In the genomic region with DNA sequence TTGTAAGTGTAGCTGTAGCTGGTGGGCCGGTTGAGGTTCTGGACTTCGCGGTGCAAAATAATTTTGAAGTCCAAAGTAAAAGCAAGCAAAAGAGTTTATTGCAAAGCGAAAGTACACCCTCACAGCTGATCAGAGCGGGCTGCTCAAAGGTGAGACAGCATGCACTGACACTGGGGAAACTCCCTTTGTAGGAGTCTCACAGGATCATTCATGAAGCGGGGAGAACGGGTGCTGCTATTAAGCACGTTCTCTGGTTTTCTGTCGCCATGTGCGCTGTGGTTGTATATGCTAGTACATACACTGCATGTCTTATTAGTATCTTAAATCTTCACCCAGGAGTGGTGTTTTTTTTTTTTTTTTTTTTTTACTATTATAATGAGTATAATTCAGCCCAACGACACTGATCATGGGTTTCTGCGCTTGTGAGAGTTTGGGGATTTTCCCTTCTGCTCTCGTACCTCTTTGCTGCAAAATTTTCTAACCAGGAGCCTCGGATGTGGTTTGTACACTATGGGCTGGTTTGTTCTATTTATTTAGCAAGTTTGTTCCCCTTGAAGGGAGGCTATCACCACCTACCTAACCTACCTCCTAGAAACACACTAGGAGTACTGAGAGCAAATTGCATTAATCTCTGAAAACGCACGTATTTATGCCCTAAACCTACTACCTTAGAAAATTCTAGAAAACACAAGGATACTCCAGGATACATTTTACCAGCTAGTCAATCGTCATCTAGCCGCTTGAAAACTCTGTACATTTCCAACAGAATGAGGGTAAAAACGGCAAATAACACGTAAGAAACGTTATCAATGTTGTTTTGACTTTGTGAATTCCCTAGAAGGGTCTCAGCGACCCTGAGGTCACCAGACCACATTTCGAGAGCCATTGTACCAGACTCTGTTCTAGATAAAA, we compare ENCODE assay signal across 8 cellular contexts.
DNase-seq lines count a peak whose midpoint lies in the region; ATAC-seq and TF ChIP-seq lines count a peak whose summit lies in the region.

No MANE protein-coding gene starts in this region.

- POLR2A ChIA-PET in RWPE1 (lab: Yijun Ruan, JAX; ENCODE audit: low non-redundant PET): no interaction called here

- 0 out of 2 replicates have a peak, but pooled peaks cover 5% of the 10 kb centered on the region for H3K4me1 ChIP-seq in iPS-20b (ENCODE audit: insufficient read depth, low read length)

- TF ChIP-seq CTCF in RWPE1 (conservative IDR thresholded peaks at IDR 0.05; ENCODE audit: low read depth): no peak

- ATAC-seq in GM18873 (IDR thresholded peaks at IDR 0.05; ENCODE audit: low FRiP score, unreplicated experiment) (peak; percentile 64), HG02973 (IDR thresholded peaks at IDR 0.05; ENCODE audit: unreplicated experiment) (peak; percentile 58)

- peak overlapping the region; percentile 97 for H3K27ac Mint-ChIP-seq in activated naive CD8-positive, alpha-beta T cell

- H3K9me3 Mint-ChIP-seq in activated naive CD8-positive, alpha-beta T cell (ENCODE audit: low read depth): no peaks in the 10 kb centered on the region

- H3K9ac ChIP-seq in iPS-20b (ENCODE audit: low read depth, low read length): peak overlapping the region; percentile 87

- H3K4me3 Mint-ChIP-seq in activated naive CD8-positive, alpha-beta T cell: peak overlapping the region; percentile 96

- peaks cover 27% of the 10 kb centered on the region for H3K4me1 Mint-ChIP-seq in activated naive CD8-positive, alpha-beta T cell (ENCODE audit: low read depth)

- H3K36me3 ChIP-seq in iPS-20b (ENCODE audit: insufficient read depth, low read depth, low read length): peaks cover 7% of the 10 kb centered on the region; the same call in 1 of the 2 replicates

- H3K9me3 ChIP-seq in iPS-20b (ENCODE audit: insufficient read depth, low read depth, low read length): no peaks in the 10 kb centered on the region

- H3K27me3 Mint-ChIP-seq in activated naive CD8-positive, alpha-beta T cell: no peaks in the 10 kb centered on the region

- H3K36me3 Mint-ChIP-seq in activated naive CD8-positive, alpha-beta T cell: peaks cover 6% of the 10 kb centered on the region

- peaks cover 6% of the 10 kb centered on the region; the same call in 1 of the 2 replicates for H3K27me3 ChIP-seq in iPS-20b (ENCODE audit: insufficient read depth, low read length)

- peak overlapping the region; percentile 100 for H3K27ac ChIP-seq in RWPE1
- H3K27ac ChIP-seq in iPS-20b (ENCODE audit: low read length): peak overlapping the region; percentile 74

- no peak for DNase-seq in RWPE1 (ENCODE audit: low spot score)
- DNase-seq in stimulated activated CD4-positive, alpha-beta T cell treated with anti-CD3 and anti-CD28 coated beads, Interleukin-1b, Interleukin-23, amount 100 ng/mL, for 4 hours (ENCODE audit: low read depth in 2 of 2): peak; percentile 37 to 56
- no peak for DNase-seq in NCI-H2107 (lab: John Stamatoyannopoulos, UW)
- no peak for DNase-seq in MV-4-11 (lab: John Stamatoyannopoulos, UW)

- CTCF ChIA-PET in RWPE1 (lab: Yijun Ruan, JAX): interaction anchor here (0.5 to 0.7 kb wide), 4 partner anchors 77 to 1618 kb away, joined by 3 read pairs; no protein-coding TSS in a partner anchor

- peak overlapping the region; percentile 82 for H3K4me3 ChIP-seq in iPS-20b (ENCODE audit: low read length)

Comparison
In these comparisons a context has a peak if more than half of its experiments do, and no peak if none do; other contexts are left out.
1. DNase-seq: peak in stimulated activated CD4-positive, alpha-beta T cell treated with anti-CD3 and anti-CD28 coated beads, Interleukin-1b, Interleukin-23, amount 100 ng/mL, for 4 hours (2 of 2); none in RWPE1 (single experiment), NCI-H2107 (single experiment) and MV-4-11 (single experiment).